ENCODE assay signal across 8 cellular contexts in the genomic region with DNA sequence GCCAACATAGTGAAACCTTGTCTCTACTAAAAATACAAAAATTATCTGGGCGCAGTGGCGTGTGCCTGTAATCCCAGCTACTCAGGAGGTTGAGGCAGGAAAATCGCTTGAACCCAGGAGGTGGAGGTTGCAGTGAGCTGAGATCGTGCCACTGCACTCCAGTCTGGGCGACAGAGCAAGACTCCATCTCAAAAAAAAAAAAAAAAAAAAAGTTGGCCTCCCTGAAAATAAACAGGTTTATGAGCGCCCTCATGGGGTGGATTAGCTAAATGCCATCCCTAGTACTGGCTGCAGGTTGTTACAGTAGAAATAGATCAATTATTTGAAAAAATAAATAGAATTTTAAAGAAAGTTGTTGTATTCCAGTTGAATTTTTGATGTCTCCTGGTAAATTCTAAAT. TPM values are rescaled to one million over a fixed set of nuclear protein-coding genes. Genes with fewer than 3 reads are reported as not detected.
DNase-seq lines count a peak whose midpoint lies in the region; ATAC-seq and TF ChIP-seq lines count a peak whose summit lies in the region.
"Not testable (repeated sequence)": the region's sequence is repeated elsewhere in the genome, so short reads cannot be mapped to it uniquely, and the experiment has no call there.

No MANE protein-coding gene starts in this region.

- not testable (repeated sequence) for H3K9me3 ChIP-seq in GM23248 (ENCODE audit: low read depth); endodermal cell (ENCODE audit: control insufficient read depth, low read length); left lung

- H3K4me1 Mint-ChIP-seq in activated T-cell treated with anti-CD3 and anti-CD28 coated beads, Interleukin-2, amount 50 U/mL, for 24 hours (ENCODE audit: low read depth); endodermal cell: not testable (repeated sequence)

- peaks cover 33% of the 10 kb centered on the region for H3K36me3 Mint-ChIP-seq in activated T-cell treated with anti-CD3 and anti-CD28 coated beads, Interleukin-2, amount 50 U/mL, for 24 hours (ENCODE audit: low read depth)
- peaks cover 20% of the 10 kb centered on the region for H3K36me3 Mint-ChIP-seq in endodermal cell (ENCODE audit: low read depth)

- not testable (repeated sequence) for H4K20me1 ChIP-seq in GM23248 (ENCODE audit: insufficient read depth)

- peak; percentile 84 for TF ChIP-seq CTCF in C4-2B (conservative IDR thresholded peaks at IDR 0.05)
- peak; percentile 82 for TF ChIP-seq CTCF in endodermal cell (conservative IDR thresholded peaks at IDR 0.05)
- not testable (repeated sequence) for TF ChIP-seq CTCF in left lung (IDR thresholded peaks at IDR 0.05)

- not testable (repeated sequence) for H3K4me1 ChIP-seq in GM23248 (ENCODE audit: insufficient read depth); endodermal cell (ENCODE audit: control insufficient read depth, insufficient read depth, low read length); left lung

- not testable (repeated sequence) for H3K9me3 Mint-ChIP-seq in activated T-cell treated with anti-CD3 and anti-CD28 coated beads, Interleukin-2, amount 50 U/mL, for 24 hours; endodermal cell

- not testable (repeated sequence) for H3K27me3 Mint-ChIP-seq in activated T-cell treated with anti-CD3 and anti-CD28 coated beads, Interleukin-2, amount 50 U/mL, for 24 hours; endodermal cell (ENCODE audit: insufficient read depth)

- in situ Hi-C loops in GM23248 (cut with MboI) = not testable (repeated sequence)

- 79% methylated on average over 6 of the region's 6 CpGs for WGBS in GM23248 (ENCODE audit: low coverage in 1 of 2, low lambda C conversion rate in 2 of 2, missing lambda C conversion rate in 2 of 2), 2 experiments
- WGBS in endodermal cell (ENCODE audit: insufficient coverage in 1 of 2, insufficient read length in 1 of 2), 2 experiments = 57 to 80% methylated on average over 3 to 4 of the region's 6 CpGs

- peak; percentile 18 for ATAC-seq in left lung

- not testable (repeated sequence) for H3K4me3 Mint-ChIP-seq in activated T-cell treated with anti-CD3 and anti-CD28 coated beads, Interleukin-2, amount 50 U/mL, for 24 hours; endodermal cell

- H3K27ac ChIP-seq in C4-2B; GM23248; endodermal cell (ENCODE audit: low read depth, low read length); left lung: not testable (repeated sequence)

- H3K79me2 ChIP-seq in GM23248 (ENCODE audit: insufficient read depth) = not testable (repeated sequence)

- H3K9ac ChIP-seq in GM23248; endodermal cell (ENCODE audit: extremely low read depth, low read length, poor library complexity, severe bottlenecking): not testable (repeated sequence)

- not testable (repeated sequence) for H3K27ac Mint-ChIP-seq in activated T-cell treated with anti-CD3 and anti-CD28 coated beads, Interleukin-2, amount 50 U/mL, for 24 hours; endodermal cell

- H3K4me3 ChIP-seq in GM23248; endodermal cell (ENCODE audit: low read length); left lung: not testable (repeated sequence)

- H3F3A ChIP-seq in GM23248 (ENCODE audit: insufficient read depth) = not testable (repeated sequence)

- not testable (repeated sequence) for H3K27me3 ChIP-seq in GM23248 (replicated peaks; ENCODE audit: insufficient read depth); endodermal cell (ENCODE audit: control insufficient read depth, insufficient read depth, low read length, poor library complexity, severe bottlenecking); left lung

- H3K4me2 ChIP-seq in GM23248 (ENCODE audit: unreplicated experiment) = not testable (repeated sequence)

- intact Hi-C loops in left lung (cut with DNase I) = not testable (repeated sequence)

- H2AFZ ChIP-seq in GM23248 = not testable (repeated sequence)

- H3K9me2 ChIP-seq in GM23248 (ENCODE audit: insufficient read depth) = not testable (repeated sequence)

- H3K36me3 ChIP-seq in GM23248 (ENCODE audit: low read depth); endodermal cell (ENCODE audit: control insufficient read depth, insufficient read depth, low read length): not testable (repeated sequence)
- peaks cover 0 to 27% of the 10 kb centered on the region in 2 donors for H3K36me3 ChIP-seq in left lung

- DNase-seq in GM23248 (peak; percentile 61), NCI-H1417 (lab: John Stamatoyannopoulos, UW) (peak; percentile 3 to 43 (median 6)), SIG-M5 treated with dmso at 0.1 percent for 504 hours (lab: John Stamatoyannopoulos, UW; ENCODE audit: unreplicated experiment) (peak; percentile 64), endodermal cell (peak; percentile 93)
- peak; percentile 36 for DNase-seq in activated T-cell treated with anti-CD3 and anti-CD28 coated beads, Interleukin-2, amount 50 U/mL, for 24 hours
- DNase-seq in left lung = not testable (repeated sequence)
- peak; percentile 40 to 46 for DNase-seq in stimulated activated CD4-positive, alpha-beta T cell treated with anti-CD3 and anti-CD28 coated beads, Interleukin-2, amount 100 ng/mL, for 48 hours

RNA-seq across cellular contexts. Expression of gene STX8, which starts 20.9 kb away (rescaled TPM):
- 40.7 and 70.8 TPM in 2 replicates for total RNA-seq in GM23248 (2014; rRNA removed; shearing (Covaris generic))
- 79.6 and 84.3 TPM in 2 replicates for polyA plus RNA-seq in GM23248 (2016; fragmentation: Nextera tagmentation; extraction: Ambion mirVana)
- 10 to 100 TPM; 82.5 to 98.2 TPM for total RNA-seq in endodermal cell
- 64.5 TPM for polyA plus RNA-seq in endodermal cell (2013, experiment 1 of 2)
- polyA plus RNA-seq in endodermal cell (2013, experiment 2 of 2) = 64.3 TPM
- total RNA-seq in left lung = 10 to 100 TPM; 51.9 to 56.1 TPM

RNA-seq across cellular contexts. Expression of gene CFAP52, which starts 21.7 kb away (rescaled TPM):
- not detected in 2 replicates for total RNA-seq in GM23248 (2014; rRNA removed; shearing (Covaris generic))
- polyA plus RNA-seq in GM23248 (2016; fragmentation: Nextera tagmentation; extraction: Ambion mirVana) = 0.76 TPM in 1 of 2 replicates, not detected in the other
- total RNA-seq in endodermal cell (under 1 TPM; 0.29 to 0.51 TPM), left lung (1 to 10 TPM in 1 of 2 donors, not detected in 1; 6.4 TPM)
- polyA plus RNA-seq in endodermal cell (2013, experiment 1 of 2) = 0.32 TPM
- polyA plus RNA-seq in endodermal cell (2013, experiment 2 of 2) = not detected
